Comparison of ENCODE assay signal across 36 cellular contexts in genomic region chr17:10421946-10422542, GRCh38. TPM values are rescaled to one million over a fixed set of nuclear protein-coding genes. Genes with fewer than 3 reads are reported as not detected.
"Had no signal": no experiment of that assay in that cellular context is flagged by ENCODE, and none has a peak within 500 bp of the region (broad histone marks: within the 10 kb centered on the region; RNA-seq: fewer than 3 reads in every experiment).

TSS of gene MYH8 (minus strand) at chr17:10421950. CDS start at chr17:10420227, 1,723 bp downstream.

- H3K9me3 Mint-ChIP-seq: dendritic cell treated with granulocyte-macrophage colony-stimulating factor and Interleukin-4, amounts not matched to agents 40 ng/mL and 50 ng/mL, for 4 days; mesothelial cell of epicardium; stimulated activated naive CD8-positive, alpha-beta T cell treated with anti-CD3 and anti-CD28 coated beads, Interleukin-15, amount 100 ng/mL, for 72 hours had no signal

- H3K9me3 ChIP-seq: colonic mucosa, esophagus muscularis mucosa, gastroesophageal sphincter, heart right ventricle, left lung, mucosa of descending colon, ovary, psoas muscle, sigmoid colon, suprapubic skin, transverse colon, upper lobe of right lung, uterus had no signal

- H3K4me3 Mint-ChIP-seq: dendritic cell treated with granulocyte-macrophage colony-stimulating factor and Interleukin-4, amounts not matched to agents 40 ng/mL and 50 ng/mL, for 4 days; mesothelial cell of epicardium; naive thymus-derived CD8-positive, alpha-beta T cell; stimulated activated naive CD8-positive, alpha-beta T cell treated with anti-CD3 and anti-CD28 coated beads, Interleukin-15, amount 100 ng/mL, for 72 hours had no signal

- H3K27ac ChIP-seq: colonic mucosa, esophagus muscularis mucosa, foreskin keratinocyte, gastroesophageal sphincter, heart right ventricle, left lung, ovary, psoas muscle, sigmoid colon, suprapubic skin, transverse colon, upper lobe of right lung, uterus had no signal

- H3K4me1 ChIP-seq: colonic mucosa, esophagus muscularis mucosa, foreskin keratinocyte, gastroesophageal sphincter, heart right ventricle, left lung, psoas muscle, sigmoid colon, suprapubic skin, transverse colon, upper lobe of right lung, uterus had no signal

- H3K36me3 ChIP-seq: colonic mucosa, esophagus muscularis mucosa, gastroesophageal sphincter, heart right ventricle, left lung, ovary, sigmoid colon, suprapubic skin, transverse colon, upper lobe of right lung, uterus had no signal

- DNase-seq: colonic mucosa; effector memory CD4-positive, alpha-beta T cell; foreskin keratinocyte; heart right ventricle; hippocampal formation; left cardiac atrium; left lung; mesenchymal stem cell; mucosa of descending colon; naive thymus-derived CD8-positive, alpha-beta T cell; occipital lobe; ovary; posterior cingulate gyrus; psoas muscle; right cardiac atrium; sigmoid colon; small intestine; stimulated activated CD4-positive, alpha-beta T cell treated with anti-CD3 and anti-CD28 coated beads, Interleukin-15, amount 100 ng/mL, for 24 hours; stimulated activated CD4-positive, alpha-beta T cell treated with anti-CD3 and anti-CD28 coated beads, Interleukin-2, amount 100 ng/mL, for 48 hours; stimulated activated naive CD4-positive, alpha-beta T cell; stimulated activated naive CD8-positive, alpha-beta T cell treated with anti-CD3 and anti-CD28 coated beads, Interleukin-15, amount 100 ng/mL, for 72 hours; transverse colon; upper lobe of right lung; uterus had no signal

- H3K27me3 ChIP-seq: colonic mucosa, esophagus muscularis mucosa, foreskin keratinocyte, gastroesophageal sphincter, heart right ventricle, left lung, ovary, sigmoid colon, suprapubic skin, transverse colon, upper lobe of right lung had no signal

- H3K4me3 ChIP-seq: colonic mucosa, esophagus muscularis mucosa, gastroesophageal sphincter, heart right ventricle, left lung, mucosa of descending colon, ovary, psoas muscle, sigmoid colon, suprapubic skin, transverse colon, upper lobe of right lung, uterus had no signal

- H3K27ac Mint-ChIP-seq: dendritic cell treated with granulocyte-macrophage colony-stimulating factor and Interleukin-4, amounts not matched to agents 40 ng/mL and 50 ng/mL, for 4 days; mesothelial cell of epicardium; stimulated activated naive CD8-positive, alpha-beta T cell treated with anti-CD3 and anti-CD28 coated beads, Interleukin-15, amount 100 ng/mL, for 72 hours had no signal

- H3K27me3 Mint-ChIP-seq: stimulated activated naive CD8-positive, alpha-beta T cell treated with anti-CD3 and anti-CD28 coated beads, Interleukin-15, amount 100 ng/mL, for 72 hours had no signal

- H3K36me3 Mint-ChIP-seq: mesothelial cell of epicardium; naive thymus-derived CD8-positive, alpha-beta T cell had no signal

- ATAC-seq: foreskin keratinocyte; gastroesophageal sphincter; heart right ventricle; left cardiac atrium; left lung; mucosa of descending colon; naive thymus-derived CD8-positive, alpha-beta T cell; psoas muscle; right cardiac atrium; stimulated activated naive CD8-positive, alpha-beta T cell treated with anti-CD3 and anti-CD28 coated beads, Interleukin-15, amount 100 ng/mL, for 72 hours; upper lobe of right lung had no signal

- H3K4me1 Mint-ChIP-seq: mesothelial cell of epicardium; naive thymus-derived CD8-positive, alpha-beta T cell; stimulated activated naive CD8-positive, alpha-beta T cell treated with anti-CD3 and anti-CD28 coated beads, Interleukin-15, amount 100 ng/mL, for 72 hours had no signal

RNA-seq across cellular contexts. Expression of gene MYH8, which starts in this region (rescaled TPM):
- total RNA-seq: colonic mucosa; endothelial cell of umbilical vein; epithelial cell of proximal tubule; esophagus muscularis mucosa; fibroblast of lung; foreskin keratinocyte; gastroesophageal sphincter; heart right ventricle; kidney epithelial cell; left cardiac atrium; left lung; lower leg skin; lung microvascular endothelial cell; mesothelial cell of epicardium; mucosa of descending colon; naive thymus-derived CD8-positive, alpha-beta T cell; ovary; renal cortical epithelial cell; right cardiac atrium; sigmoid colon; suprapubic skin; transverse colon; upper lobe of right lung; uterus had no signal
- polyA plus RNA-seq: endothelial cell of umbilical vein; fibroblast of lung; foreskin keratinocyte; heart right ventricle; naive thymus-derived CD8-positive, alpha-beta T cell; ovary; right cardiac atrium; sigmoid colon; small intestine had no signal
